ENCODE assay signal across 13 cellular contexts in the genomic region with DNA sequence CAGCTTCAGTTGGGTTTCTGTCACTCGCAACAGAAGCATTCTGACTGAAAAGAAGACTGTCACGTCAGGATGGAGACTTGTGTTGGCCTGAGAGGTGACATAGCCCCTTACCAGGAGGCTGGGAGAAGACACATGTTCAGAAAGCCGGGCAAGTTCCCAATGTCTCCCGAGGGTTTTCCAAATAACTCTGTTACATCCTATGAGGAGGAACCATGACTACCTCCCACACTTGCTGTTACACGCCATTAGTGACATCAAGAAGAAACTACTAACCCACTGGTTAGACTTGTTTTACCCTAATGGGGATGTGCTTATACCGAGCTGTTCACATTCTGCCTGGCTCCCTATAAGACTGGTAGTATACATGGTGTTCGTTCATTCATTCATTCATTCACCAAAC. TPM values are rescaled to one million over a fixed set of nuclear protein-coding genes. Genes with fewer than 3 reads are reported as not detected.
DNase-seq lines count a peak whose midpoint lies in the region; ATAC-seq and TF ChIP-seq lines count a peak whose summit lies in the region.
"Had no signal": no experiment of that assay in that cellular context is flagged by ENCODE, and none has a peak within 500 bp of the region (broad histone marks: within the 10 kb centered on the region; RNA-seq: fewer than 3 reads in every experiment).

No MANE protein-coding gene starts in this region.

- H3K9me3 ChIP-seq in neutrophil: no peaks in the 10 kb centered on the region
- no peaks in the 10 kb centered on the region for H3K9me3 ChIP-seq in transverse colon
- H3K9me3 ChIP-seq: SK-N-SH had no signal

- TF ChIP-seq EP300 in transverse colon (IDR thresholded peaks at IDR 0.05; ENCODE audit: low read depth): no peak

- DNase-seq in WTC11 (ENCODE audit: low spot score) (no peak), epithelial cell of prostate (ENCODE audit: low read depth, low spot score) (no peak), transverse colon (no peak), omental fat pad (ENCODE audit: low spot score) (no peak), NCI-H69 (lab: John Stamatoyannopoulos, UW) (no peak)
- DNase-seq: activated B cell treated with CpG ODN at 0.5 μM for 24 hours, erythroblast, NCI-H1417, SK-N-SH had no signal

- in situ Hi-C loops in transverse colon (cut with MboI; ENCODE audit: low pct_ligation_motif_present in 1 of 4, low pct_unique_long_range_greater_than_20kb in 1 of 4, low sequenced_read_pairs in 3 of 4): no loop called here

- H3K27me3 ChIP-seq in neutrophil (peaks cover 19% of the 10 kb centered on the region), transverse colon (no peaks in the 10 kb centered on the region)

- H3K27ac Mint-ChIP-seq in WTC11: peak overlapping the region; percentile 17; the same call in 1 of the 2 replicates
- H3K27ac Mint-ChIP-seq: activated B cell treated with CpG ODN at 0.5 μM for 24 hours; immature natural killer cell; natural killer cell treated with Interleukin-12 subunit alpha and Interleukin-12 subunit beta and Interleukin-15 and Interleukin-18, amount 100 ng/mL, for 72 hours had no signal

- POLR2A ChIA-PET in WTC11 (lab: Charles Lee): no interaction called here

- TF ChIP-seq CTCF in WTC11 (IDR thresholded peaks at IDR 0.05): no peak
- TF ChIP-seq CTCF in neutrophil (IDR thresholded peaks at IDR 0.05): no peak
- no peak for TF ChIP-seq CTCF in transverse colon (IDR thresholded peaks at IDR 0.05)
- no peak for TF ChIP-seq CTCF in omental fat pad (IDR thresholded peaks at IDR 0.05)

- H3K4me1 Mint-ChIP-seq in WTC11: peaks cover 19% of the 10 kb centered on the region
- H3K4me1 Mint-ChIP-seq: activated B cell treated with CpG ODN at 0.5 μM for 24 hours, immature natural killer cell had no signal

- peak overlapping the region; percentile 82 for H3K27ac ChIP-seq in epithelial cell of prostate
- H3K27ac ChIP-seq in neutrophil: peak overlapping the region; percentile 79
- peak overlapping the region; percentile 82 to 86 (median 84) for H3K27ac ChIP-seq in transverse colon

- no peak overlapping the region for H3K4me3 Mint-ChIP-seq in WTC11
- H3K4me3 Mint-ChIP-seq: activated B cell treated with CpG ODN at 0.5 μM for 24 hours; natural killer cell treated with Interleukin-12 subunit alpha and Interleukin-12 subunit beta and Interleukin-15 and Interleukin-18, amount 100 ng/mL, for 72 hours had no signal

- TF ChIP-seq POLR2A in transverse colon (IDR thresholded peaks at IDR 0.05): no peak

- H3K4me1 ChIP-seq in neutrophil (ENCODE audit: control insufficient read depth in 1 of 2, insufficient read depth in 1 of 2, low read depth in 1 of 2, low read length in 1 of 2) (peaks cover 18 to 35% of the 10 kb centered on the region in 2 experiments), transverse colon (peaks cover 31 to 66% (median 51%) of the 10 kb centered on the region in 4 donors)

- H3K4me3 ChIP-seq in neutrophil (ENCODE audit: low read depth in 1 of 2, low read length in 1 of 2) (peak overlapping the region in 1 of 2 experiments; percentile 45), transverse colon (no peak overlapping the region)

- no peaks in the 10 kb centered on the region for H3K27me3 Mint-ChIP-seq in WTC11 (ENCODE audit: low read depth)

- CTCF ChIA-PET in WTC11 (lab: Charles Lee): no interaction called here

- no peaks in the 10 kb centered on the region; the same call in 1 of the 2 replicates for H3K9me3 Mint-ChIP-seq in WTC11
- H3K9me3 Mint-ChIP-seq: activated B cell treated with CpG ODN at 0.5 μM for 24 hours; immature natural killer cell; natural killer cell treated with Interleukin-12 subunit alpha and Interleukin-12 subunit beta and Interleukin-15 and Interleukin-18, amount 100 ng/mL, for 72 hours had no signal

- H3K36me3 ChIP-seq in neutrophil (no peaks in the 10 kb centered on the region), transverse colon (no peaks in the 10 kb centered on the region)

- WGBS in transverse colon (ENCODE audit: low coverage in 1 of 2), 2 donors: 84 to 96% methylated on average over 4 to 7 of the region's 7 CpGs

- intact Hi-C loops in transverse colon (cut with DNase I; ENCODE audit: low total_unique reads): no loop called here

- peaks cover 56% of the 10 kb centered on the region for H3K36me3 Mint-ChIP-seq in WTC11
- H3K36me3 Mint-ChIP-seq: immature natural killer cell; natural killer cell treated with Interleukin-12 subunit alpha and Interleukin-12 subunit beta and Interleukin-15 and Interleukin-18, amount 100 ng/mL, for 72 hours had no signal

- ATAC-seq in WTC11: no peak
- ATAC-seq in HG03139 (IDR thresholded peaks at IDR 0.05; ENCODE audit: unreplicated experiment): no peak
- no peak for ATAC-seq in omental fat pad (ENCODE audit: low FRiP score)
- ATAC-seq: natural killer cell treated with Interleukin-12 subunit alpha and Interleukin-12 subunit beta and Interleukin-15 and Interleukin-18, amount 100 ng/mL, for 72 hours had no signal

TF ChIP-seq in WTC11, 78 proteins besides CTCF, POLR2A, EP300 and RAD21:
- TF ChIP-seq ZNF317 (CRISPR knock-in tag; IDR thresholded peaks at IDR 0.05; ENCODE audit: borderline replicate concordance, low read depth) (no peak), ZNF281 (CRISPR knock-in tag; IDR thresholded peaks at IDR 0.05) (no peak), SMAD4 (CRISPR knock-in tag; IDR thresholded peaks at IDR 0.05) (no peak), ZNF219 (CRISPR knock-in tag; IDR thresholded peaks at IDR 0.05; ENCODE audit: borderline replicate concordance) (no peak), GABPB1 (CRISPR knock-in tag; IDR thresholded peaks at IDR 0.05) (no peak), MYBL2 (CRISPR knock-in tag; IDR thresholded peaks at IDR 0.05) (no peak), ZNF423 (CRISPR knock-in tag; IDR thresholded peaks at IDR 0.05) (no peak), ETV6 (CRISPR knock-in tag; IDR thresholded peaks at IDR 0.05) (no peak)
- TF ChIP-seq, protein P1, sequence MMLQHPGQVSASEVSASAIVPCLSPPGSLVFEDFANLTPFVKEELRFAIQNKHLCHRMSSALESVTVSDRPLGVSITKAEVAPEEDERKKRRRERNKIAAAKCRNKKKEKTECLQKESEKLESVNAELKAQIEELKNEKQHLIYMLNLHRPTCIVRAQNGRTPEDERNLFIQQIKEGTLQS (CRISPR knock-in tag; conservative IDR thresholded peaks at IDR 0.05): no peak
TF ChIP-seq in WTC11: peak in this region for 0.

RNA-seq across cellular contexts. Expression of gene SH3PXD2B, which starts 33.3 kb away (rescaled TPM):
- total RNA-seq in WTC11 (2021) (52.2 to 64.1 TPM (median 57.4 TPM) in 3 replicates), transverse colon (10 to 100 TPM; 10.2 to 26.6 (median 14.6) TPM), omental fat pad (10 to 100 TPM; 29.3 to 47.1 (median 44.3) TPM)
